1 cellular context compared by ENCODE assay signal in genomic region chr4:168451744-168452394, GRCh38.
TF ChIP-seq lines count a peak whose summit lies in the region.

No MANE protein-coding gene starts in this region.

TF ChIP-seq in HCT116, 20 proteins besides CTCF, POLR2A, EP300 and RAD21 (continued from another document):
- TF ChIP-seq REST (IDR thresholded peaks at IDR 0.05; ENCODE audit: low read depth) (no peak), CBX3 (IDR thresholded peaks at IDR 0.05; ENCODE audit: low read depth) (peak; percentile 90), SP1 (IDR thresholded peaks at IDR 0.05; ENCODE audit: low read depth) (peak; percentile 74), ATF3 (IDR thresholded peaks at IDR 0.05) (peak; percentile 11; the same call in 1 of the 2 replicates)
